In the genomic region with DNA sequence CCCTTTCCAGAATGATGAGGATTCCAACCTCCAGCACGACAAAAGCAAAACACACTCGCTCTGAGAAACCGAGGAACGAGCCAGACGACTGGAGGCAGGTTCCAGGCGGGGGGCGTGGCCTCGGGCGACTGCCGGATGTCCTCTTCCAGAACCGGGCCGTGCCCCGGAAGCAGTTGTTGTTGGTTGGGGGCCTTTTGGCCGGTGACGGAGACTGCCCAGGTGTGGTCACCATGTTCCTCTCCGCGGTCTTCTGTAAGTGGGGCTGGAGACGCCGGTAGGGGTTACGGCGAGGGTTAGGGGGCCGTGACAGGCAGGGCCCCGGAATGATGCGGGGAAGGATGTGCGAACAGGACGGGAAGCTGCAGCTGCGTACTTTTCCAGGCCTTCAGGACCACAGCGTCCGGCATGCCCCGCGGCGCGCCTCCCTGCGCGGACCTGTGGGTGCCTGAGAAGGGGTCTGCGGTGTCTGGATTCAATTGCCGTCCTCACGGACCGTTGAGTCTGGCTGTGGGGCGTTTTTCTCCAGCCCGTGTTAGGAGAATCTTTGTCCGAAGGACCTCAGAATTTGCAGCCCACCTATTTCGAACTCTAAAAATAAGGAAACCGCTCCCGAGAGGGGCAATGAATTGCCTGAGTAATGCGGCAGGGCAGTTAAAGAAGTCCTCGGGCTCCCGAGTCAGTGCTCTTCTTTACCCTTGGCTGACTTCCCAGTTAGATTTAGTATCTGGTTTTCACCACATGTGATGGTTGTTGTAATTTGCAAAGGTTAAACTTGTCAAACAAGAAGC, we compare ENCODE assay signal across 8 cellular contexts. TPM values are rescaled to one million over a fixed set of nuclear protein-coding genes. Genes with fewer than 3 reads are reported as not detected.
DNase-seq lines count a peak whose midpoint lies in the region; ATAC-seq and TF ChIP-seq lines count a peak whose summit lies in the region.

MRPL33 (plus strand) TSS at position 172 of the 788 bp plus-strand sequence; CDS start at position 231, 59 bp downstream.

- H3K4me2 ChIP-seq in mammary epithelial cell (ENCODE audit: insufficient read depth, low read depth, low read length), result peak within 1 kb of the TSS; percentile 97
- H3K4me2 ChIP-seq in smooth muscle cell, result peak within 1 kb of the TSS; percentile 89

- TF ChIP-seq CTCF in WERI-Rb-1 (IDR thresholded peaks at IDR 0.05; ENCODE audit: low read depth, low read length) (no peak), mammary epithelial cell (conservative IDR thresholded peaks at IDR 0.05 in 1 of 2, IDR thresholded peaks at IDR 0.05 in 1 of 2; ENCODE audit: extremely low read depth in 1 of 2, insufficient read depth in 1 of 2, low read depth in 1 of 2, low read length in 2 of 2) (no peak), smooth muscle cell (IDR thresholded peaks at IDR 0.05; ENCODE audit: borderline replicate concordance, insufficient read depth, poor library complexity, severe bottlenecking) (no peak)

- ATAC-seq in GM18870 (IDR thresholded peaks at IDR 0.05; ENCODE audit: unreplicated experiment) (peak; percentile 91), HG03135 (IDR thresholded peaks at IDR 0.05; ENCODE audit: unreplicated experiment) (peak; percentile 94)

- H3K9me3 ChIP-seq in WERI-Rb-1 (ENCODE audit: severe bottlenecking) (no peaks in the 10 kb centered on the region), mammary epithelial cell (replicated peaks; ENCODE audit: insufficient read depth, low read length) (no peaks in the 10 kb centered on the region), smooth muscle cell (replicated peaks; ENCODE audit: low read depth) (no peaks in the 10 kb centered on the region)

- H3K36me3 ChIP-seq in ACC112 (ENCODE audit: insufficient read depth, low read length), result peaks cover 8% of the 10 kb centered on the region
- peaks cover 25% of the 10 kb centered on the region for H3K36me3 ChIP-seq in WERI-Rb-1
- H3K36me3 ChIP-seq in mammary epithelial cell (ENCODE audit: insufficient read depth, low read length), result peaks cover 5% of the 10 kb centered on the region
- no peaks in the 10 kb centered on the region for H3K36me3 ChIP-seq in smooth muscle cell (ENCODE audit: low read depth)

- DNase-seq in NCI-H2227 (lab: John Stamatoyannopoulos, UW; ENCODE audit: unreplicated experiment) (peak; percentile 96), WERI-Rb-1 (peak; percentile 98), mammary epithelial cell (peak; percentile 88), iPS-NIHi11 (ENCODE audit: low spot score) (peak; percentile 99), smooth muscle cell (lab: John Stamatoyannopoulos, UW; ENCODE audit: unreplicated experiment) (peak; percentile 74)

- CTCF ChIA-PET in mammary epithelial cell (lab: Charles Lee; ENCODE audit: low non-redundant PET), result interaction anchor here (0.6 kb wide), 1 partner anchor 624 kb away, joined by 4 read pairs; no protein-coding TSS in a partner anchor

- H2AFZ ChIP-seq in ACC112 (ENCODE audit: low read length, unreplicated experiment) (peak within 1 kb of the TSS; percentile 84), mammary epithelial cell (ENCODE audit: low read depth, low read length) (peak within 1 kb of the TSS; percentile 94), smooth muscle cell (ENCODE audit: low read depth) (peak within 1 kb of the TSS; percentile 91)

- under 1% methylated on average over 25 of the region's 48 CpGs for whole genome bisulfite sequencing in mammary epithelial cell (ENCODE audit: low coverage, missing lambda C conversion rate)
- WGBS in smooth muscle cell (ENCODE audit: low lambda C conversion rate), result under 1% methylated on average over 48 of the region's 48 CpGs

- H4K20me1 ChIP-seq in mammary epithelial cell (ENCODE audit: insufficient read depth, low read length) (no peaks in the 10 kb centered on the region), smooth muscle cell (ENCODE audit: low read depth) (peaks cover 6% of the 10 kb centered on the region)

- H3K27me3 ChIP-seq in ACC112 (ENCODE audit: insufficient read depth, low read length), result no peaks in the 10 kb centered on the region
- no peaks in the 10 kb centered on the region for H3K27me3 ChIP-seq in WERI-Rb-1 (ENCODE audit: insufficient read depth, low read depth, severe bottlenecking)
- no peaks in the 10 kb centered on the region for H3K27me3 ChIP-seq in mammary epithelial cell (ENCODE audit: insufficient read depth, low read length)
- H3K27me3 ChIP-seq in smooth muscle cell (ENCODE audit: low read depth), result no peaks in the 10 kb centered on the region

- intact Hi-C loops in mammary epithelial cell (cut with micrococcal nuclease), result loop anchor here (1.0 to 2.0 kb wide), 2 partner anchors 27 to 119 kb away; partner anchors contain the start of genes BABAM2 and RBKS

- H3K27ac ChIP-seq in ACC112 (ENCODE audit: low read depth, low read length) (peak within 1 kb of the TSS; percentile 54), WERI-Rb-1 (peak within 1 kb of the TSS; percentile 89), mammary epithelial cell (ENCODE audit: insufficient read depth, low read depth, low read length) (peak within 1 kb of the TSS; percentile 78), smooth muscle cell (ENCODE audit: low read depth) (peak within 1 kb of the TSS; percentile 65)

- H3K79me2 ChIP-seq in ACC112 (ENCODE audit: control insufficient read depth, insufficient read depth, low read length, unreplicated experiment) (peaks cover 48% of the 10 kb centered on the region), mammary epithelial cell (ENCODE audit: insufficient read depth, low read length) (peaks cover 51% of the 10 kb centered on the region), smooth muscle cell (ENCODE audit: low read depth) (peaks cover 51% of the 10 kb centered on the region)

- H3K4me3 ChIP-seq in ACC112 (ENCODE audit: low read depth, low read length) (peak within 1 kb of the TSS; percentile 81), WERI-Rb-1 (ENCODE audit: low read depth, low read length) (peak within 1 kb of the TSS; percentile 68), mammary epithelial cell (replicated peaks in 1 of 3; ENCODE audit: insufficient read depth in 1 of 3, low read depth in 2 of 3, low read length in 3 of 3) (peak within 1 kb of the TSS; percentile 76 to 93 (median 91)), smooth muscle cell (peak within 1 kb of the TSS; percentile 74)

- in situ Hi-C loops in mammary epithelial cell (cut with MboI; ENCODE audit: low sequenced_read_pairs in 2 of 2), result loop anchor here in 1 of 2 donors (25.0 kb wide), 1 partner anchor 616 kb away; the partner anchor contains the start of gene FOSL2

- H3F3A ChIP-seq in smooth muscle cell (ENCODE audit: low read depth), result no peaks in the 10 kb centered on the region

- TSS peak; percentile 40 for BruUV-seq in mammary epithelial cell (replicated peaks; lab: Mats Ljungman, UMichigan)

- dilution Hi-C loops in mammary epithelial cell (cut with HindIII; ENCODE audit: low sequenced_read_pairs), result loop anchor here (5.0 kb wide), 1 partner anchor 49 kb away; no protein-coding TSS in a partner anchor

- peak within 1 kb of the TSS; percentile 94 for H3K9ac ChIP-seq in mammary epithelial cell (ENCODE audit: insufficient read depth, low read length)
- peak within 1 kb of the TSS; percentile 84 for H3K9ac ChIP-seq in smooth muscle cell (ENCODE audit: low read depth)

- H3K4me1 ChIP-seq in ACC112 (ENCODE audit: control insufficient read depth, insufficient read depth, low read length, unreplicated experiment) (peaks cover 39% of the 10 kb centered on the region), mammary epithelial cell (ENCODE audit: insufficient read depth, low read length) (peaks cover 24% of the 10 kb centered on the region), smooth muscle cell (ENCODE audit: low read depth) (peaks cover 19% of the 10 kb centered on the region)

RNA-seq across cellular contexts. Expression of gene MRPL33, which starts in this region (rescaled TPM):
- total RNA-seq in mammary epithelial cell (10 to 100 TPM; 40.2 to 83.6 TPM), smooth muscle cell (94.5 and 142 TPM in 2 replicates)
- polyA plus RNA-seq in mammary epithelial cell (61.7 TPM), smooth muscle cell (192 and 193 TPM in 2 replicates)
- 1.9 TPM for polyA minus RNA-seq in mammary epithelial cell

Comparison
In these comparisons a context has a peak if more than half of its experiments do, and no peak if none do; other contexts are left out.
1. Peak in every context shown above with its lines: DNase-seq, ATAC-seq, H3K4me3 ChIP-seq and H3K27ac ChIP-seq.